In the genomic region with DNA sequence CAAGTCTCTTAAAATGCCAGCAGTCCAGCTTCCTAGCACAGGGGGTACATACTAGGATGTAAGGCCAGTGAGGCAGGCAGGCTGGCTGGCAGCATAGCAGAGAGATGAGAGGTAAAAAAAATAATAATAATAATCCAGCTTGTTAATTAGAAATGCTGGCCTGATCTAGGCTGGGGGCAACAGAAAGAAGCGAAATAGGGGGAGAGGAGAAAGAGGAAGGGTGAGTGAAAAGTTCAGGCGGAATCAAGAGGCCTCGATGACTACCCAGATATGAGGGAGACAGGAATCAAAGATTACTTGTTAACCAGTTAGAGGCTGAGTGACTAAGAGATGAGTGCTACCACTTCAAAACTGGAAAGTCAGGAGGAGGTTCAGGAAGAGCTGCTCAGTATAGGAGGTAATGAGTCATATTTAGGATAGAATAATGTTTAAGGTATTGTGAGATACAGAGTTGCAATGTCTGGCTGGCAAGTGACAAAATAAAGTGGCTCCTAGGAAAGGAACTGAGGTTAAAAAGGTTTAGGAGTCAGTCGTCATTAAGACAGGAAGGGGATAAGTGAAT, we compare ENCODE assay signal across 10 cellular contexts. TPM values are rescaled to one million over a fixed set of nuclear protein-coding genes. Genes with fewer than 3 reads are reported as not detected.
DNase-seq lines count a peak whose midpoint lies in the region; ATAC-seq and TF ChIP-seq lines count a peak whose summit lies in the region.
"Had no signal": no experiment of that assay in that cellular context is flagged by ENCODE, and none has a peak within 500 bp of the region (broad histone marks: within the 10 kb centered on the region; RNA-seq: fewer than 3 reads in every experiment).

No MANE protein-coding gene starts in this region.

- POLR2A ChIA-PET in CD4-positive, alpha-beta memory T cell (lab: Charles Lee; ENCODE audit: partially characterized antibody) = no interaction called here

- H3K9me3 Mint-ChIP-seq in CD4-positive, alpha-beta memory T cell = no peaks in the 10 kb centered on the region
- H3K9me3 Mint-ChIP-seq in activated naive CD8-positive, alpha-beta T cell treated with anti-CD3 and anti-CD28 coated beads, Interleukin-2, amount 50 U/mL, for 24 hours = peaks cover 6% of the 10 kb centered on the region

- H3K36me3 Mint-ChIP-seq in CD4-positive, alpha-beta memory T cell = peaks cover 11 to 25% of the 10 kb centered on the region in 2 donors
- H3K36me3 Mint-ChIP-seq in activated naive CD8-positive, alpha-beta T cell treated with anti-CD3 and anti-CD28 coated beads, Interleukin-2, amount 50 U/mL, for 24 hours (ENCODE audit: low read depth) = peaks cover 21% of the 10 kb centered on the region

- H3K27me3 Mint-ChIP-seq in CD4-positive, alpha-beta memory T cell = no peaks in the 10 kb centered on the region
- no peaks in the 10 kb centered on the region for H3K27me3 Mint-ChIP-seq in activated naive CD8-positive, alpha-beta T cell treated with anti-CD3 and anti-CD28 coated beads, Interleukin-2, amount 50 U/mL, for 24 hours

- H3K9me3 ChIP-seq in CD4-positive, alpha-beta memory T cell (ENCODE audit: control insufficient read depth in 1 of 2, low read length in 2 of 2) = no peaks in the 10 kb centered on the region

- H3K4me3 ChIP-seq in CD4-positive, alpha-beta memory T cell (ENCODE audit: low read length in 2 of 2) = no peak overlapping the region
- H3K4me3 ChIP-seq: coronary artery had no signal

- peak overlapping the region in 6 of 7 donors; percentile 5 to 76 (median 50) for H3K27ac Mint-ChIP-seq in CD4-positive, alpha-beta memory T cell
- peak overlapping the region; percentile 80 for H3K27ac Mint-ChIP-seq in activated naive CD8-positive, alpha-beta T cell treated with anti-CD3 and anti-CD28 coated beads, Interleukin-2, amount 50 U/mL, for 24 hours

- DNase-seq in CD4-positive, alpha-beta memory T cell = no peak
- DNase-seq in HS-5 (ENCODE audit: low read depth) = peak; percentile 84
- DNase-seq in activated naive CD8-positive, alpha-beta T cell treated with anti-CD3 and anti-CD28 coated beads, Interleukin-2, amount 50 U/mL, for 24 hours = no peak
- DNase-seq in lung microvascular endothelial cell (ENCODE audit: low read depth in 2 of 2) = peak; percentile 49 to 87
- DNase-seq in OCI-M2 (lab: John Stamatoyannopoulos, UW; ENCODE audit: unreplicated experiment) = no peak
- no peak for DNase-seq in GM13976 (ENCODE audit: low spot score)
- DNase-seq in middle frontal gyrus (ENCODE audit: extremely low spot score, low spot score) = no peak
- no peak for DNase-seq in stimulated activated CD4-positive, alpha-beta T cell treated with anti-CD3 and anti-CD28 coated beads, Interleukin-4, amount 100 ng/mL, for 1 hour

- TF ChIP-seq CTCF in GM13976 (IDR thresholded peaks at IDR 0.05; ENCODE audit: borderline replicate concordance, control extremely low read depth, extremely low read depth, insufficient read depth, missing control alignments) = no peak

- peak; percentile 72 for ATAC-seq in activated naive CD8-positive, alpha-beta T cell treated with anti-CD3 and anti-CD28 coated beads, Interleukin-2, amount 50 U/mL, for 24 hours
- ATAC-seq: left lobe of liver had no signal

- peaks cover 4% of the 10 kb centered on the region for H3K36me3 ChIP-seq in CD4-positive, alpha-beta memory T cell (ENCODE audit: insufficient read depth, low read length)

- H3K27ac ChIP-seq in CD4-positive, alpha-beta memory T cell (ENCODE audit: low read depth, low read length) = no peak overlapping the region

- peaks cover 28% of the 10 kb centered on the region for H3K4me1 ChIP-seq in CD4-positive, alpha-beta memory T cell (ENCODE audit: insufficient read depth, low read length)

- peak overlapping the region in 1 of 8 donors; percentile 23 for H3K4me3 Mint-ChIP-seq in CD4-positive, alpha-beta memory T cell
- peak overlapping the region; percentile 38 for H3K4me3 Mint-ChIP-seq in activated naive CD8-positive, alpha-beta T cell treated with anti-CD3 and anti-CD28 coated beads, Interleukin-2, amount 50 U/mL, for 24 hours

- intact Hi-C loops in CD4-positive, alpha-beta memory T cell (cut with micrococcal nuclease) = loop anchor here (1.0 to 10.0 kb wide), 6 partner anchors 127 to 1085 kb away; partner anchors contain the start of genes ATM, C11orf65 and NPAT

- CTCF ChIA-PET in CD4-positive, alpha-beta memory T cell (lab: Charles Lee; ENCODE audit: partially characterized antibody) = interaction anchor here (0.8 to 7.2 kb wide), 13 partner anchors 8 to 1103 kb away, joined by 3 to 76 read pairs (median 3); partner anchors contain the start of gene CWF19L2

- in situ Hi-C loops in GM13976 (cut with MboI; ENCODE audit: low sequenced_read_pairs, unreplicated experiment) = no loop called here

- H3K4me1 Mint-ChIP-seq in CD4-positive, alpha-beta memory T cell = peaks cover 23 to 45% (median 43%) of the 10 kb centered on the region in 4 donors
- peaks cover 75% of the 10 kb centered on the region for H3K4me1 Mint-ChIP-seq in activated naive CD8-positive, alpha-beta T cell treated with anti-CD3 and anti-CD28 coated beads, Interleukin-2, amount 50 U/mL, for 24 hours

- H3K27me3 ChIP-seq in CD4-positive, alpha-beta memory T cell (ENCODE audit: insufficient read depth, low read length) = no peaks in the 10 kb centered on the region

RNA-seq across cellular contexts. Expression of gene ALKBH8, which starts 2.8 kb away (rescaled TPM):
- total RNA-seq in CD4-positive, alpha-beta memory T cell = 10 to 100 TPM; 14.6 to 15.2 TPM
- 10 to 100 TPM in 1 of 2 donors, 1 to 10 TPM in 1; 3.5 to 11.9 TPM for polyA plus RNA-seq in CD4-positive, alpha-beta memory T cell
- total RNA-seq in lung microvascular endothelial cell = 4.1 and 5.0 TPM in 2 replicates

RNA-seq across cellular contexts. Expression of gene ELMOD1, which starts 28.2 kb away (rescaled TPM):
- total RNA-seq in CD4-positive, alpha-beta memory T cell = not detected
- polyA plus RNA-seq in CD4-positive, alpha-beta memory T cell = not detected
- total RNA-seq in lung microvascular endothelial cell = 0.20 and 0.65 TPM in 2 replicates

Comparison
In these comparisons a context has a peak if more than half of its experiments do, and no peak if none do; other contexts are left out.
1. DNase-seq: peak in HS-5 (single experiment) and lung microvascular endothelial cell (2 of 2); none in CD4-positive, alpha-beta memory T cell (0 of 5), activated naive CD8-positive, alpha-beta T cell treated with anti-CD3 and anti-CD28 coated beads, Interleukin-2, amount 50 U/mL, for 24 hours (single experiment), OCI-M2 (single experiment), GM13976 (single experiment), middle frontal gyrus (single experiment) and stimulated activated CD4-positive, alpha-beta T cell treated with anti-CD3 and anti-CD28 coated beads, Interleukin-4, amount 100 ng/mL, for 1 hour (single experiment).